Comparison of ENCODE assay signal across 22 cellular contexts in the genomic region with DNA sequence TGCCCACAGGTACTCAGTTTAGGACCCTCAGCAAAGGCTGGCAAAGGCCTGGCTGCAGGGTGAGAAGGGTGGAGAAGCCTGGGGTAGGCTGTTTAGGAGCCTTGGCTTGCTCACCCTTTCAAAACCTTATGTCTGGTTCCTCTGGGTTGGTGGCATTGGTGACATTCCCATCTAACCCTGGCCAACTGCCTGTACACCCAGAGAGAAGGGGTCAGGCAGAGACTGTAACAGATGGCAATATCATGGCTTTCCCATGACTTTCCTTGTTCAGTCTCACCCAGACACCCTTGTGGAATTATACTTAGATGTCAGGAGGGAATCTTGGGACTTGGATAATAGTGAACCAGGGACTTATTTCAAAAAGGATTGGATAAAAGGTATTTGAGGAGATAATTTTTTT.
"Had no signal": no experiment of that assay in that cellular context is flagged by ENCODE, and none has a peak within 500 bp of the region (broad histone marks: within the 10 kb centered on the region; RNA-seq: fewer than 3 reads in every experiment).

No MANE protein-coding gene starts in this region.

- H3K9me3 Mint-ChIP-seq: effector memory CD8-positive, alpha-beta T cell; naive thymus-derived CD8-positive, alpha-beta T cell; stimulated activated memory B cell treated with anti-CD40 and anti-IgM and Interleukin-4, amounts not matched to agents 10 μg/mL and 1 μg/mL and 100 μg/mL, for 72 hours; type B pancreatic cell had no signal

- H3K27me3 ChIP-seq: colonic mucosa, esophagus squamous epithelium, heart right ventricle, left lung, right atrium auricular region, testis, tibial artery had no signal

- H3K4me3 Mint-ChIP-seq: effector memory CD8-positive, alpha-beta T cell; naive thymus-derived CD8-positive, alpha-beta T cell; stimulated activated memory B cell treated with anti-CD40 and anti-IgM and Interleukin-4, amounts not matched to agents 10 μg/mL and 1 μg/mL and 100 μg/mL, for 72 hours; type B pancreatic cell had no signal

- H3K27ac Mint-ChIP-seq: stimulated activated memory B cell treated with anti-CD40 and anti-IgM and Interleukin-4, amounts not matched to agents 10 μg/mL and 1 μg/mL and 100 μg/mL, for 72 hours had no signal

- DNase-seq: colonic mucosa; effector memory CD8-positive, alpha-beta T cell; erythroblast; esophagus squamous epithelium; foreskin melanocyte; glutamatergic neuron; heart right ventricle; hippocampal formation; left cardiac atrium; left lung; mesenchymal stem cell; midbrain; naive thymus-derived CD8-positive, alpha-beta T cell; stimulated activated CD4-positive, alpha-beta T cell treated with anti-CD3 and anti-CD28 coated beads, Interleukin-4, amount 100 ng/mL, for 4 hours; stimulated activated naive CD8-positive, alpha-beta T cell treated with anti-CD3 and anti-CD28 coated beads, Interleukin-15, Interleukin-2, amounts not matched to agents 100 U/mL and 50 U/mL, for 24 hours; substantia nigra; testis; tibial artery had no signal

- H3K27ac ChIP-seq: colonic mucosa, esophagus squamous epithelium, heart right ventricle, left lung, prostate gland, right atrium auricular region, testis, tibial artery had no signal

- H3K9me3 ChIP-seq: colonic mucosa, esophagus squamous epithelium, heart right ventricle, left lung, prostate gland, right atrium auricular region, testis, tibial artery had no signal

- H3K4me3 ChIP-seq: colonic mucosa, esophagus squamous epithelium, heart right ventricle, left lung, prostate gland, right atrium auricular region, testis, tibial artery had no signal

- H3K27me3 Mint-ChIP-seq: effector memory CD8-positive, alpha-beta T cell; naive thymus-derived CD8-positive, alpha-beta T cell; stimulated activated memory B cell treated with anti-CD40 and anti-IgM and Interleukin-4, amounts not matched to agents 10 μg/mL and 1 μg/mL and 100 μg/mL, for 72 hours; type B pancreatic cell had no signal

- H3K4me1 ChIP-seq: colonic mucosa, left lung, prostate gland, testis had no signal
